ENCODE assay signal across 25 cellular contexts in genomic region chr13:111981006-111981405, GRCh38.
"Had no signal": no experiment of that assay in that cellular context is flagged by ENCODE, and none has a peak within 500 bp of the region (broad histone marks: within the 10 kb centered on the region; RNA-seq: fewer than 3 reads in every experiment).

No MANE protein-coding gene starts in this region.

- H3K27ac ChIP-seq: pancreas, prostate gland, right lobe of liver, sigmoid colon, stomach, thoracic aorta, thyroid gland, tibial nerve, upper lobe of right lung, uterus had no signal

- H3K4me3 Mint-ChIP-seq: naive thymus-derived CD4-positive, alpha-beta T cell; natural killer cell; nephron; stimulated activated effector memory CD8-positive, alpha-beta T cell treated with anti-CD3 and anti-CD28 coated beads, Interleukin-12 subunit alpha, Interleukin-12 subunit beta, amount 100 ng/mL, for 72 hours; stimulated activated naive B cell treated with anti-CD40 and anti-IgM and Interleukin-4, amounts not matched to agents 10 μg/mL and 1 μg/mL and 100 μg/mL, for 72 hours; stimulated activated naive CD8-positive, alpha-beta T cell treated with anti-CD3 and anti-CD28 coated beads, Interleukin-15, Interleukin-2, amounts not matched to agents 100 ng/mL and 50 ng/mL, for 24 hours had no signal

- H3K9me3 ChIP-seq: pancreas, prostate gland, right lobe of liver, sigmoid colon, thoracic aorta, thyroid gland, tibial nerve, upper lobe of right lung, uterus had no signal

- ATAC-seq: naive thymus-derived CD4-positive, alpha-beta T cell; natural killer cell; pancreas; right cardiac atrium; right lobe of liver; stimulated activated naive B cell treated with anti-CD40 and anti-IgM and Interleukin-4, amounts not matched to agents 10 μg/mL and 1 μg/mL and 100 μg/mL, for 72 hours had no signal

- DNase-seq: naive thymus-derived CD4-positive, alpha-beta T cell; natural killer cell; occipital lobe; pancreas; right cardiac atrium; right lobe of liver; sigmoid colon; small intestine; stimulated activated CD4-positive, alpha-beta T cell treated with anti-CD3 and anti-CD28 coated beads, Interleukin-15, amount 100 ng/mL, for 24 hours; stimulated activated CD4-positive, alpha-beta T cell treated with anti-CD3 and anti-CD28 coated beads, Interleukin-2, amount 100 ng/mL, for 24 hours; stimulated activated CD4-positive, alpha-beta T cell treated with anti-CD3 and anti-CD28 coated beads, Interleukin-2, amount 100 ng/mL, for 48 hours; stimulated activated CD4-positive, alpha-beta T cell treated with anti-CD3 and anti-CD28 coated beads, Interleukin-4, amount 100 ng/mL, for 24 hours; stimulated activated naive B cell treated with anti-CD40 and anti-IgM and Interleukin-4, amounts not matched to agents 10 μg/mL and 1 μg/mL and 100 μg/mL, for 72 hours; stimulated activated naive CD4-positive, alpha-beta T cell treated with Interleukin-2 at 50 U/mL for 16 hours; stomach; thyroid gland; trophoblast cell; upper lobe of right lung; uterus had no signal

- H3K9me3 Mint-ChIP-seq: natural killer cell; nephron; stimulated activated effector memory CD8-positive, alpha-beta T cell treated with anti-CD3 and anti-CD28 coated beads, Interleukin-12 subunit alpha, Interleukin-12 subunit beta, amount 100 ng/mL, for 72 hours; stimulated activated naive B cell treated with anti-CD40 and anti-IgM and Interleukin-4, amounts not matched to agents 10 μg/mL and 1 μg/mL and 100 μg/mL, for 72 hours had no signal

- H3K36me3 ChIP-seq: pancreas, prostate gland, right lobe of liver, sigmoid colon, stomach, thoracic aorta, thyroid gland, tibial nerve, upper lobe of right lung, uterus had no signal

- H3K27ac Mint-ChIP-seq: naive thymus-derived CD4-positive, alpha-beta T cell; natural killer cell; nephron; stimulated activated effector memory CD8-positive, alpha-beta T cell treated with anti-CD3 and anti-CD28 coated beads, Interleukin-12 subunit alpha, Interleukin-12 subunit beta, amount 100 ng/mL, for 72 hours; stimulated activated naive B cell treated with anti-CD40 and anti-IgM and Interleukin-4, amounts not matched to agents 10 μg/mL and 1 μg/mL and 100 μg/mL, for 72 hours; stimulated activated naive CD8-positive, alpha-beta T cell treated with anti-CD3 and anti-CD28 coated beads, Interleukin-15, Interleukin-2, amounts not matched to agents 100 ng/mL and 50 ng/mL, for 24 hours had no signal

- H3K27me3 ChIP-seq: right lobe of liver, thyroid gland, tibial nerve, uterus had no signal

- H3K36me3 Mint-ChIP-seq: naive thymus-derived CD4-positive, alpha-beta T cell; natural killer cell; stimulated activated effector memory CD8-positive, alpha-beta T cell treated with anti-CD3 and anti-CD28 coated beads, Interleukin-12 subunit alpha, Interleukin-12 subunit beta, amount 100 ng/mL, for 72 hours; stimulated activated naive B cell treated with anti-CD40 and anti-IgM and Interleukin-4, amounts not matched to agents 10 μg/mL and 1 μg/mL and 100 μg/mL, for 72 hours had no signal

- FAIRE-seq: pancreas, small intestine had no signal

- H3K4me3 ChIP-seq: pancreas, prostate gland, right lobe of liver, sigmoid colon, stomach, thoracic aorta, thyroid gland, tibial nerve, upper lobe of right lung, uterus had no signal

- H3K4me1 Mint-ChIP-seq: naive thymus-derived CD4-positive, alpha-beta T cell; natural killer cell; stimulated activated effector memory CD8-positive, alpha-beta T cell treated with anti-CD3 and anti-CD28 coated beads, Interleukin-12 subunit alpha, Interleukin-12 subunit beta, amount 100 ng/mL, for 72 hours; stimulated activated naive B cell treated with anti-CD40 and anti-IgM and Interleukin-4, amounts not matched to agents 10 μg/mL and 1 μg/mL and 100 μg/mL, for 72 hours had no signal

- H3K4me1 ChIP-seq: pancreas, prostate gland, right lobe of liver, sigmoid colon, stomach, thyroid gland, tibial nerve, upper lobe of right lung, uterus had no signal
